ENCODE assay signal across 8 cellular contexts in genomic region chr6:87731818-87732661, GRCh38. TPM values are rescaled to one million over a fixed set of nuclear protein-coding genes. Genes with fewer than 3 reads are reported as not detected.
A peak's percentile ranks its signal among the peaks of the same experiment; 100 is the strongest.
DNase-seq lines count a peak whose midpoint lies in the region; ATAC-seq and TF ChIP-seq lines count a peak whose summit lies in the region.

No MANE protein-coding gene starts in this region.

- H2AK5ac ChIP-seq in IMR-90 (ENCODE audit: low read depth, low read length) = no peak overlapping the region

- dilution Hi-C loops in IMR-90 (cut with HindIII; ENCODE audit: low sequenced_read_pairs, unreplicated experiment) = no loop called here

- BruUV-seq in IMR-90 (replicated peaks; lab: Mats Ljungman, UMichigan) = no TSS peak

- H3K14ac ChIP-seq in IMR-90 (replicated peaks; ENCODE audit: low read depth, low read length) = 0 out of 2 replicates have a peak overlapping the region, but pooled peaks have one; percentile 1

- H3K9me1 ChIP-seq in IMR-90 (ENCODE audit: insufficient read depth, low read length) = 0 out of 2 replicates have a peak, but pooled peaks cover 6% of the 10 kb centered on the region

- intact Hi-C loops in IMR-90 (cut with micrococcal nuclease) = no loop called here

- ATAC-seq in GM21529 (IDR thresholded peaks at IDR 0.05; ENCODE audit: unreplicated experiment) (peak; percentile 88), IMR-90 (ENCODE audit: low read depth) (peak; percentile 76), RWPE2 (ENCODE audit: low read depth) (peak; percentile 76)
- ATAC-seq in stimulated activated naive CD8-positive, alpha-beta T cell treated with anti-CD3 and anti-CD28 coated beads, Interleukin-15, amount 100 ng/mL, for 72 hours = peak; percentile 90

- H3K56ac ChIP-seq in IMR-90 (ENCODE audit: extremely low read depth, insufficient read depth, low read length) = no peak overlapping the region

- no CpG with 5 or more reads among the region's 4 CpGs for WGBS in IMR-90 (ENCODE audit: extremely low coverage in 2 of 2, insufficient read length in 1 of 2), 2 experiments

- H2AFZ ChIP-seq in IMR-90 (replicated peaks; ENCODE audit: low read length, poor library complexity) = peak overlapping the region; percentile 40

- peak overlapping the region in 1 of 2 experiments; percentile 59; a peak in 2 of 4 replicates for H4K8ac ChIP-seq in IMR-90 (ENCODE audit: low read depth in 2 of 2, low read length in 2 of 2)

- H3K4me1 ChIP-seq in DOHH2 (ENCODE audit: control insufficient read depth, low read length) = peaks cover 54% of the 10 kb centered on the region
- H3K4me1 ChIP-seq in IMR-90 (ENCODE audit: control insufficient read depth, insufficient read depth, low read length) = peaks cover 10% of the 10 kb centered on the region
- H3K4me1 ChIP-seq in RWPE2 (ENCODE audit: insufficient read depth, poor library complexity, severe bottlenecking) = peaks cover 42% of the 10 kb centered on the region

- peak overlapping the region; percentile 59 for H3K18ac ChIP-seq in IMR-90 (ENCODE audit: low read depth, low read length)

- H2BK15ac ChIP-seq in IMR-90 (ENCODE audit: low read depth, low read length) = peak overlapping the region; percentile 62; the same call in 2 of the 3 replicates

- peaks cover 12% of the 10 kb centered on the region for H3F3A ChIP-seq in DOHH2 (ENCODE audit: control insufficient read depth, insufficient read depth)

- no peak overlapping the region for H2AK9ac ChIP-seq in IMR-90 (replicated peaks; ENCODE audit: low read depth, low read length, poor library complexity)

- H3K4me3 Mint-ChIP-seq in stimulated activated naive CD8-positive, alpha-beta T cell treated with anti-CD3 and anti-CD28 coated beads, Interleukin-15, amount 100 ng/mL, for 72 hours = peak overlapping the region; percentile 15 to 33

- peaks cover 0 to 4% of the 10 kb centered on the region in 2 donors for H3K9me3 Mint-ChIP-seq in stimulated activated naive CD8-positive, alpha-beta T cell treated with anti-CD3 and anti-CD28 coated beads, Interleukin-15, amount 100 ng/mL, for 72 hours

- TF ChIP-seq RAD21 in IMR-90 (IDR thresholded peaks at IDR 0.05; ENCODE audit: low read length) = no peak

- in situ Hi-C loops in IMR-90 (cut with MboI; ENCODE audit: low sequenced_read_pairs) (no loop called here), brain microvascular endothelial cell (cut with HindIII; ENCODE audit: low pct_ligation_motif_present, low sequenced_read_pairs) (no loop called here)

- H4K20me1 ChIP-seq in DOHH2 (ENCODE audit: control insufficient read depth, insufficient read depth, low read depth, low read length) = no peaks in the 10 kb centered on the region
- no peaks in the 10 kb centered on the region for H4K20me1 ChIP-seq in IMR-90 (ENCODE audit: insufficient read depth, low read length)

- no peak for TF ChIP-seq CTCF in DOHH2 (IDR thresholded peaks at IDR 0.05; ENCODE audit: low read depth, low read length, poor library complexity, severe bottlenecking)
- TF ChIP-seq CTCF in IMR-90 (conservative IDR thresholded peaks at IDR 0.05; ENCODE audit: low read depth, low read length) = no peak
- TF ChIP-seq CTCF in RWPE2 (IDR thresholded peaks at IDR 0.05; ENCODE audit: poor library complexity, severe bottlenecking) = no peak
- no peak for TF ChIP-seq CTCF in brain microvascular endothelial cell (IDR thresholded peaks at IDR 0.05; ENCODE audit: low read depth, low read length, missing control alignments)
- no peak for TF ChIP-seq CTCF in kidney epithelial cell (IDR thresholded peaks at IDR 0.05; ENCODE audit: insufficient read depth, low read length, poor library complexity, severe bottlenecking)

- POLR2A ChIA-PET in IMR-90 (lab: Charles Lee; ENCODE audit: unreplicated experiment) = no interaction called here

- H3K4ac ChIP-seq in IMR-90 (ENCODE audit: low read depth, low read length) = peak overlapping the region; percentile 62; the same call in 1 of the 2 replicates

- H3K27me3 ChIP-seq in DOHH2 (ENCODE audit: control insufficient read depth, low read length) (no peaks in the 10 kb centered on the region), IMR-90 (ENCODE audit: control insufficient read depth, insufficient read depth, low read length) (no peaks in the 10 kb centered on the region), RWPE2 (ENCODE audit: insufficient read depth, poor library complexity, severe bottlenecking) (no peaks in the 10 kb centered on the region), brain microvascular endothelial cell (replicated peaks) (no peaks in the 10 kb centered on the region), kidney epithelial cell (ENCODE audit: control insufficient read depth, insufficient read depth, low read length) (no peaks in the 10 kb centered on the region)

- H3K27ac ChIP-seq in DOHH2 (ENCODE audit: low read depth, low read length) (peak overlapping the region; percentile 23; the same call in 1 of the 2 replicates), IMR-90 (ENCODE audit: insufficient read depth, low read length) (peak overlapping the region; percentile 33; the same call in 1 of the 2 replicates), RWPE2 (ENCODE audit: poor library complexity, severe bottlenecking) (peak overlapping the region; percentile 97), brain microvascular endothelial cell (no peak overlapping the region)

- peak overlapping the region; percentile 35; the same call in 1 of the 2 replicates for H4K5ac ChIP-seq in IMR-90 (ENCODE audit: low read depth, low read length)

- H3K4me1 Mint-ChIP-seq in stimulated activated naive CD8-positive, alpha-beta T cell treated with anti-CD3 and anti-CD28 coated beads, Interleukin-15, amount 100 ng/mL, for 72 hours = peaks cover 13% of the 10 kb centered on the region

- DNase-seq in IMR-90 (peak; percentile 86), RWPE2 (ENCODE audit: low spot score) (peak; percentile 91), brain microvascular endothelial cell (peak; percentile 59), kidney epithelial cell (ENCODE audit: low read depth) (peak; percentile 77), iPS-NIHi7 (ENCODE audit: extremely low spot score) (no peak)
- DNase-seq in stimulated activated naive CD8-positive, alpha-beta T cell treated with anti-CD3 and anti-CD28 coated beads, Interleukin-15, amount 100 ng/mL, for 72 hours = peak in 1 of 2 donors; percentile 20

- peak overlapping the region; percentile 25 for H2BK5ac ChIP-seq in IMR-90 (ENCODE audit: low read depth, low read length, poor library complexity, severe bottlenecking)

- no peaks in the 10 kb centered on the region for H3K9me2 ChIP-seq in DOHH2 (replicated peaks; ENCODE audit: control insufficient read depth, low read length)

- H3K27ac Mint-ChIP-seq in stimulated activated naive CD8-positive, alpha-beta T cell treated with anti-CD3 and anti-CD28 coated beads, Interleukin-15, amount 100 ng/mL, for 72 hours = peak overlapping the region; percentile 57 to 88

- no peak for TF ChIP-seq POLR2A in IMR-90 (IDR thresholded peaks at IDR 0.05; ENCODE audit: low read depth, low read length)

- no peak overlapping the region for H3K9ac ChIP-seq in IMR-90 (ENCODE audit: low read depth, low read length)

- H3K4me2 ChIP-seq in DOHH2 (ENCODE audit: low read length) (peak overlapping the region; percentile 61), IMR-90 (ENCODE audit: low read depth, low read length) (peak overlapping the region; percentile 16; the same call in 1 of the 2 replicates)

- H4K91ac ChIP-seq in IMR-90 (ENCODE audit: insufficient read depth, low read depth, low read length) = peak overlapping the region; percentile 71

- CTCF ChIA-PET in IMR-90 (lab: Yijun Ruan, JAX) = interaction anchor here (0.6 kb wide), 2 partner anchors 10 to 207 kb away, joined by 4 to 5 read pairs; no protein-coding TSS in a partner anchor

- H3K79me1 ChIP-seq in IMR-90 (ENCODE audit: low read depth in 1 of 2, low read length in 2 of 2) = no peaks in the 10 kb centered on the region

- H3K9me3 ChIP-seq in DOHH2 (ENCODE audit: control insufficient read depth, insufficient read depth, low read length) (no peaks in the 10 kb centered on the region), IMR-90 (ENCODE audit: control insufficient read depth, insufficient read depth, low read length) (no peaks in the 10 kb centered on the region), RWPE2 (ENCODE audit: severe bottlenecking) (no peaks in the 10 kb centered on the region)

- H2BK20ac ChIP-seq in IMR-90 (ENCODE audit: low read depth, low read length) = peak overlapping the region; percentile 22

- no peaks in the 10 kb centered on the region for H3K36me3 ChIP-seq in DOHH2 (ENCODE audit: control insufficient read depth, low read length)
- H3K36me3 ChIP-seq in IMR-90 (ENCODE audit: control insufficient read depth, insufficient read depth, low read length) = no peaks in the 10 kb centered on the region
- H3K36me3 ChIP-seq in RWPE2 (ENCODE audit: low read depth) = no peaks in the 10 kb centered on the region
- no peaks in the 10 kb centered on the region for H3K36me3 ChIP-seq in brain microvascular endothelial cell (replicated peaks)
- no peaks in the 10 kb centered on the region for H3K36me3 ChIP-seq in kidney epithelial cell (ENCODE audit: control insufficient read depth, insufficient read depth, low read length)

- H2BK120ac ChIP-seq in IMR-90 (ENCODE audit: low read depth, low read length) = peak overlapping the region; percentile 7; the same call in 1 of the 2 replicates

- H3K27me3 Mint-ChIP-seq in stimulated activated naive CD8-positive, alpha-beta T cell treated with anti-CD3 and anti-CD28 coated beads, Interleukin-15, amount 100 ng/mL, for 72 hours = peaks cover 7% of the 10 kb centered on the region

- H3K79me2 ChIP-seq in DOHH2 (ENCODE audit: control insufficient read depth, low read length) = no peaks in the 10 kb centered on the region; the same call in 1 of the 2 replicates

- H3K4me3 ChIP-seq in DOHH2 (ENCODE audit: low read length) = peak overlapping the region; percentile 38
- H3K4me3 ChIP-seq in IMR-90 (ENCODE audit: insufficient read depth, low read depth, low read length) = no peak overlapping the region
- no peak overlapping the region for H3K4me3 ChIP-seq in RWPE2 (ENCODE audit: severe bottlenecking)
- H3K4me3 ChIP-seq in brain microvascular endothelial cell (ENCODE audit: low read depth, low read length) = no peak overlapping the region
- H3K4me3 ChIP-seq in kidney epithelial cell (ENCODE audit: low read depth, low read length) = no peak overlapping the region

- H3K23ac ChIP-seq in IMR-90 (ENCODE audit: low read depth, low read length) = no peak overlapping the region

TF ChIP-seq in IMR-90, 13 proteins besides CTCF, POLR2A, EP300 and RAD21 (continues in another document):
- TF ChIP-seq CEBPB (IDR thresholded peaks at IDR 0.05; ENCODE audit: low read depth, low read length) (peak; percentile 100), MAZ (IDR thresholded peaks at IDR 0.05; ENCODE audit: borderline replicate concordance, low read depth, low read length) (no peak), RCOR1 (IDR thresholded peaks at IDR 0.05; ENCODE audit: insufficient replicate concordance, low read length) (no peak), SMC3 (IDR thresholded peaks at IDR 0.05; ENCODE audit: low read depth, low read length) (no peak), MXI1 (IDR thresholded peaks at IDR 0.05; ENCODE audit: borderline replicate concordance, low read depth, low read length) (no peak), RFX5 (IDR thresholded peaks at IDR 0.05; ENCODE audit: low read depth, low read length) (no peak)

RNA-seq across cellular contexts. Expression of gene AKIRIN2, which starts 30.0 kb away (rescaled TPM):
- 7.9 and 10.8 TPM in 2 replicates for total RNA-seq in IMR-90 (2012; rRNA removed)
- 25.1 and 26.6 TPM in 2 replicates for polyA plus RNA-seq in IMR-90 (2012; rRNA removed)
- 28.5 and 28.7 TPM in 2 replicates for polyA plus RNA-seq in IMR-90 (2012; cell fraction: cytosol; rRNA removed)
- polyA plus RNA-seq in IMR-90 (2012; cell fraction: nucleus; rRNA removed; ENCODE audit: low replicate concordance) = 18.3 and 20.4 TPM in 2 replicates
- total RNA-seq in kidney epithelial cell = 34.1 and 38.5 TPM in 2 replicates
